Comparison of ENCODE assay signal across 35 cellular contexts in genomic region chr5:142481410-142481809, GRCh38.
"Had no signal": no experiment of that assay in that cellular context is flagged by ENCODE, and none has a peak within 500 bp of the region (broad histone marks: within the 10 kb centered on the region; RNA-seq: fewer than 3 reads in every experiment).

No MANE protein-coding gene starts in this region.

- H3K27me3 ChIP-seq: adrenal gland, MG63, Peyer's patch, SJSA1 had no signal

- H3K27ac Mint-ChIP-seq: activated CD4-positive, alpha-beta memory T cell treated with anti-CD3 and anti-CD28 coated beads for 36 hours; activated naive CD4-positive, alpha-beta T cell treated with anti-CD3 and anti-CD28 coated beads for 36 hours; activated naive CD4-positive, alpha-beta T cell treated with anti-CD3 and anti-CD28 coated beads, Interleukin-2, amount 50 U/mL, for 72 hours; brain; T-helper 1 cell treated with Interleukin-12 subunit alpha and Interleukin-12 subunit beta and Interleukin-4 antibody, amounts not matched to agents 30 μg/mL and 1 μg/mL, for 36 hours; T-helper 2 cell treated with Interferon-gamma antibody and Interleukin-4, amounts not matched to agents 5 μg/mL and 100 μg/mL, for 36 hours had no signal

- H3K9ac ChIP-seq: SK-N-SH had no signal

- H3K9me3 ChIP-seq: adrenal gland, SK-N-SH had no signal

- DNase-seq: activated CD4-positive, alpha-beta memory T cell treated with anti-CD3 and anti-CD28 coated beads for 36 hours; activated CD4-positive, alpha-beta T cell treated with anti-CD3 and anti-CD28 coated beads, Interleukin-2, amount 50 U/mL, for 1 hour; activated CD8-positive, alpha-beta memory T cell treated with anti-CD3 and anti-CD28 coated beads, Interleukin-2, amount 50 U/mL, for 4 hours; activated gamma-delta T cell treated with Interleukin-2 at 50 U/mL for 16 hours; activated naive CD4-positive, alpha-beta T cell treated with anti-CD3 and anti-CD28 coated beads for 36 hours; activated T-cell treated with anti-CD3 and anti-CD28 coated beads for 4 hours; activated T-cell treated with anti-CD3 and anti-CD28 coated beads, Interleukin-2, amount 50 U/mL, for 48 hours; adrenal gland; caudate nucleus; cerebellar nuclear complex; Kasumi-1; MG63; NCI-H1048; NCI-H1105 treated with DMSO at 0.1 percent for 48 hours; NCI-H1436; NCI-H1694; NCI-H1930; NCI-H2081 treated with DMSO at 0.1 percent for 48 hours; NCI-H226; NCI-H446 treated with DMSO at 0.1 percent for 48 hours; NCI-H524; NCI-H69; NCI-H82; PC-3; Peyer's patch; RPMI8226; SHP77 treated with DMSO at 0.1 percent for 48 hours; SK-N-SH had no signal

- H3K4me3 ChIP-seq: adrenal gland, MG63, Peyer's patch, SJSA1 had no signal

- H3K4me1 ChIP-seq: adrenal gland, Peyer's patch had no signal

- FAIRE-seq: bronchial epithelial cell, TTC549 had no signal

- ATAC-seq: PC-3 had no signal

- H3K36me3 ChIP-seq: adrenal gland, MG63, Peyer's patch, SJSA1 had no signal

- H3K27ac ChIP-seq: adrenal gland, Peyer's patch, SJSA1 had no signal

- H3K4me3 Mint-ChIP-seq: activated CD4-positive, alpha-beta memory T cell treated with anti-CD3 and anti-CD28 coated beads for 36 hours; activated naive CD4-positive, alpha-beta T cell treated with anti-CD3 and anti-CD28 coated beads for 36 hours; brain; T-helper 1 cell treated with Interleukin-12 subunit alpha and Interleukin-12 subunit beta and Interleukin-4 antibody, amounts not matched to agents 30 μg/mL and 1 μg/mL, for 36 hours; T-helper 2 cell treated with Interferon-gamma antibody and Interleukin-4, amounts not matched to agents 5 μg/mL and 100 μg/mL, for 36 hours had no signal

- H3K4me2 ChIP-seq: SK-N-SH had no signal
